9 cellular contexts compared by ENCODE assay signal in the genomic region with DNA sequence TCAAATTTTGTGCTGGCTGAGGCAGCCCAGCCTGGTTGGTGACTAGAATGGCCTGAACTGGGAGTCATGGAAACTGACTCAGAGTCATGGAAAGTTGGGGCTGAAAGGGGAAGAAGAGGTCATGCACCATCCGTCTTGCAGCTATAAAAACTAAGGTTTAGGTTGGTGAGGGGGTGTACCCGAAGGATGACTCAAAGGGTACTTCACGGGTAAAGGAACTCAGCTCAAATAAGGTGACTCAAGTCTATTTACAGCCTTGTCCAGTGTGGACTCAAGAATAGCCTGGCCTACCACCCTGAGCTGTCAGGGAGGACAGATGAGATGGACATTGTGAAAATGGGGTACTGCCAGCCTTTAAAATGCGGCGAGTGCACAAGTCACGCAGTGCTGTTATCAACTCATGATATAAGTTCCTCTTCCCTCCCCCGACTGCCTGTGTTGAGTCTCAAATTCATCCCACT. TPM values are rescaled to one million over a fixed set of nuclear protein-coding genes. Genes with fewer than 3 reads are reported as not detected.
DNase-seq lines count a peak whose midpoint lies in the region; ATAC-seq and TF ChIP-seq lines count a peak whose summit lies in the region.
"Had no signal": no experiment of that assay in that cellular context is flagged by ENCODE, and none has a peak within 500 bp of the region (broad histone marks: within the 10 kb centered on the region; RNA-seq: fewer than 3 reads in every experiment).

No MANE protein-coding gene starts in this region.

- intact Hi-C loops in left ventricle myocardium superior (cut with micrococcal nuclease) (no loop called here), upper lobe of right lung (cut with DNase I) (no loop called here)

- H3K27me3 ChIP-seq in cardiac muscle cell = no peaks in the 10 kb centered on the region
- H3K27me3 ChIP-seq in upper lobe of right lung = no peaks in the 10 kb centered on the region

- DNase-seq in cardiac muscle cell (ENCODE audit: low read depth in 1 of 2, low spot score in 1 of 2) (peak; percentile 1 to 27), left ventricle myocardium superior (no peak), M059J (ENCODE audit: low read depth) (peak; percentile 97), fibroblast of the aortic adventitia (ENCODE audit: low read depth) (peak; percentile 18), upper lobe of right lung (no peak), dedifferentiated amniotic fluid mesenchymal stem cell (ENCODE audit: extremely low spot score) (no peak)

- no peak overlapping the region for H3K27ac ChIP-seq in cardiac muscle cell
- peak overlapping the region; percentile 25 for H3K27ac ChIP-seq in upper lobe of right lung

- H3K9me3 ChIP-seq in cardiac muscle cell (ENCODE audit: low read depth) (no peaks in the 10 kb centered on the region), upper lobe of right lung (no peaks in the 10 kb centered on the region)

- TF ChIP-seq CTCF in cardiac muscle cell (IDR thresholded peaks at IDR 0.05; ENCODE audit: low read depth, low read length) = no peak
- TF ChIP-seq CTCF in fibroblast of the aortic adventitia (IDR thresholded peaks at IDR 0.05; ENCODE audit: insufficient read depth, low read length) = no peak
- no peak for TF ChIP-seq CTCF in upper lobe of right lung (IDR thresholded peaks at IDR 0.05)

- H3K4me1 ChIP-seq in cardiac muscle cell (ENCODE audit: low read depth) (no peaks in the 10 kb centered on the region), upper lobe of right lung (no peaks in the 10 kb centered on the region)

- no peak for ATAC-seq in left ventricle myocardium superior
- peak; percentile 86 for ATAC-seq in upper lobe of right lung
- no peak for ATAC-seq in GM18873 (IDR thresholded peaks at IDR 0.05; ENCODE audit: low FRiP score, unreplicated experiment)
- no peak for ATAC-seq in GM18519 (IDR thresholded peaks at IDR 0.05; ENCODE audit: low FRiP score, unreplicated experiment)

- H3K36me3 ChIP-seq in cardiac muscle cell = no peaks in the 10 kb centered on the region
- no peaks in the 10 kb centered on the region for H3K36me3 ChIP-seq in upper lobe of right lung

- no peak overlapping the region for H3K4me3 ChIP-seq in cardiac muscle cell
- H3K4me3 ChIP-seq in fibroblast of the aortic adventitia (ENCODE audit: low read depth, low read length) = no peak overlapping the region
- no peak overlapping the region for H3K4me3 ChIP-seq in upper lobe of right lung

RNA-seq across cellular contexts. Expression of a gene that starts 18.6 kb away (rescaled TPM):
- total RNA-seq in cardiac muscle cell (not detected in 2 replicates), left ventricle myocardium superior (0.25 TPM), fibroblast of the aortic adventitia (ENCODE audit: low replicate concordance) (not detected in 2 replicates), upper lobe of right lung (1.3 TPM)
- polyA plus RNA-seq in cardiac muscle cell = not detected in 2 replicates
- not detected in 2 replicates for total RNA-seq in M059J (2014; rRNA removed; shearing (Covaris generic))
- total RNA-seq: SK-MEL-5 had no signal

RNA-seq across cellular contexts. Expression of a gene that starts 33.3 kb away (rescaled TPM):
- total RNA-seq in cardiac muscle cell (0.07 and 0.12 TPM in 2 replicates), left ventricle myocardium superior (0.82 TPM), fibroblast of the aortic adventitia (ENCODE audit: low replicate concordance) (not detected in 2 replicates), upper lobe of right lung (8.2 TPM)
- polyA plus RNA-seq in cardiac muscle cell = 0.83 TPM in 1 of 2 replicates, not detected in the other
- total RNA-seq in M059J (2014; rRNA removed; shearing (Covaris generic)) = 0.84 TPM in 1 of 2 replicates, not detected in the other

RNA-seq across cellular contexts. Expression of a gene that starts 46.2 kb away (rescaled TPM):
- total RNA-seq in cardiac muscle cell = 2.7 and 4.2 TPM in 2 replicates
- 2.6 and 2.8 TPM in 2 replicates for polyA plus RNA-seq in cardiac muscle cell
- 1.9 TPM for total RNA-seq in left ventricle myocardium superior
- not detected in 2 replicates for total RNA-seq in M059J (2014; rRNA removed; shearing (Covaris generic))
- total RNA-seq in fibroblast of the aortic adventitia (ENCODE audit: low replicate concordance) = not detected in 2 replicates
- total RNA-seq in upper lobe of right lung = 17.5 TPM
- total RNA-seq: SK-MEL-5 had no signal

RNA-seq across cellular contexts. Expression of a gene that starts 54.7 kb away (rescaled TPM):
- total RNA-seq in cardiac muscle cell (not detected in 2 replicates), left ventricle myocardium superior (not detected), fibroblast of the aortic adventitia (ENCODE audit: low replicate concordance) (not detected in 2 replicates), upper lobe of right lung (not detected)
- polyA plus RNA-seq in cardiac muscle cell = not detected in 2 replicates
- not detected in 2 replicates for total RNA-seq in M059J (2014; rRNA removed; shearing (Covaris generic))
- total RNA-seq: SK-MEL-5 had no signal

Comparison
In these comparisons a context has a peak if more than half of its experiments do, and no peak if none do; other contexts are left out.
1. DNase-seq: peak in cardiac muscle cell (2 of 2), M059J (single experiment) and fibroblast of the aortic adventitia (single experiment); none in left ventricle myocardium superior (single experiment), upper lobe of right lung (single experiment) and dedifferentiated amniotic fluid mesenchymal stem cell (single experiment).